10 cellular contexts compared by ENCODE assay signal in genomic region chr14:78595797-78596196, GRCh38.
DNase-seq lines count a peak whose midpoint lies in the region; ATAC-seq and TF ChIP-seq lines count a peak whose summit lies in the region.
"Had no signal": no experiment of that assay in that cellular context is flagged by ENCODE, and none has a peak within 500 bp of the region (broad histone marks: within the 10 kb centered on the region; RNA-seq: fewer than 3 reads in every experiment).

No MANE protein-coding gene starts in this region.

- H3K36me3 ChIP-seq in PC-3 (ENCODE audit: low read depth, low read length) (no peaks in the 10 kb centered on the region), aorta (ENCODE audit: control insufficient read depth in 1 of 2, insufficient read depth in 2 of 2, low read length in 1 of 2) (no peaks in the 10 kb centered on the region)

- H3K4me1 ChIP-seq in PC-3 (ENCODE audit: insufficient read depth, low read length) (no peaks in the 10 kb centered on the region), aorta (ENCODE audit: control insufficient read depth in 1 of 2, insufficient read depth in 2 of 2, low read length in 2 of 2) (no peaks in the 10 kb centered on the region)

- CTCF ChIA-PET in PC-3 (lab: Charles Lee) = no interaction called here

- H3K9me2 ChIP-seq in PC-3 (replicated peaks; ENCODE audit: low read length) = no peaks in the 10 kb centered on the region

- H3K27me3 ChIP-seq in PC-3 (ENCODE audit: low read length) (no peaks in the 10 kb centered on the region; the same call in 1 of the 2 replicates), aorta (ENCODE audit: control insufficient read depth in 1 of 2, insufficient read depth in 2 of 2, low read length in 1 of 2) (no peaks in the 10 kb centered on the region)

- no peak overlapping the region for H3K9ac ChIP-seq in PC-3 (ENCODE audit: low read length)

- H3K79me2 ChIP-seq in PC-3 (ENCODE audit: low read length) = no peaks in the 10 kb centered on the region

- POLR2A ChIA-PET in PC-3 (lab: Charles Lee; ENCODE audit: unreplicated experiment) = no interaction called here

- no peak overlapping the region for H3K4me3 ChIP-seq in PC-3 (ENCODE audit: low read length)
- H3K4me3 ChIP-seq in aorta (ENCODE audit: low read length in 2 of 2) = no peak overlapping the region

- peak; percentile 33; the same call in 1 of the 2 replicates for TF ChIP-seq CTCF in PC-3 (conservative IDR thresholded peaks at IDR 0.05; ENCODE audit: low read depth, low read length)

- no peaks in the 10 kb centered on the region for H4K20me1 ChIP-seq in PC-3 (ENCODE audit: low read length)

- WGBS in aorta, 2 donors = 34 to 35% methylated on average over 7 of the region's 7 CpGs

- H3K27ac ChIP-seq in PC-3 (ENCODE audit: low read length) (no peak overlapping the region), aorta (ENCODE audit: low read depth in 1 of 2, low read length in 2 of 2) (no peak overlapping the region)

- intact Hi-C loops in PC-3 (cut with micrococcal nuclease) (no loop called here), aorta (cut with DNase I) (loop anchor here in 1 of 2 donors (10.0 kb wide), 1 partner anchor 151 kb away; no protein-coding TSS in a partner anchor), Right ventricle myocardium superior (cut with DNase I) (no loop called here)

- DNase-seq in D341Med (ENCODE audit: low spot score) = peak; percentile 45
- DNase-seq in H4 (ENCODE audit: low spot score) = peak; percentile 17
- DNase-seq in PC-3 = peak; percentile 5
- peak; percentile 30 for DNase-seq in iPS-NIHi11 (ENCODE audit: low spot score)
- no peak for DNase-seq in activated gamma-delta T cell (lab: John Stamatoyannopoulos, UW)
- no peak for DNase-seq in aorta
- no peak for DNase-seq in Right ventricle myocardium superior
- DNase-seq: activated naive CD8-positive, alpha-beta T cell treated with anti-CD3 and anti-CD28 coated beads for 36 hours; GOT3 had no signal

- no peak overlapping the region for H2AFZ ChIP-seq in PC-3 (ENCODE audit: low read length)

- H3K4me2 ChIP-seq in PC-3 (ENCODE audit: low read length) = no peak overlapping the region

- ATAC-seq in PC-3 = no peak
- no peak for ATAC-seq in GM18873 (IDR thresholded peaks at IDR 0.05; ENCODE audit: low FRiP score, unreplicated experiment)
- ATAC-seq in aorta (ENCODE audit: low FRiP score) = no peak
- no peak for ATAC-seq in Right ventricle myocardium superior (ENCODE audit: poor library complexity)

- no peaks in the 10 kb centered on the region for H3K9me3 ChIP-seq in PC-3 (ENCODE audit: low read length)
- no peaks in the 10 kb centered on the region for H3K9me3 ChIP-seq in aorta (ENCODE audit: control insufficient read depth, low read length)

- no peaks in the 10 kb centered on the region for H3F3A ChIP-seq in PC-3 (ENCODE audit: low read length, unreplicated experiment)

- BruUV-seq in PC-3 (replicated peaks; lab: Mats Ljungman, UMichigan) = no TSS peak

Comparison
In these comparisons a context has a peak if more than half of its experiments do, and no peak if none do; other contexts are left out.
1. DNase-seq: peak in D341Med (single experiment), H4 (single experiment), PC-3 (single experiment) and iPS-NIHi11 (single experiment); none in activated gamma-delta T cell (single experiment), aorta (0 of 2) and Right ventricle myocardium superior (single experiment).